In the genomic region with DNA sequence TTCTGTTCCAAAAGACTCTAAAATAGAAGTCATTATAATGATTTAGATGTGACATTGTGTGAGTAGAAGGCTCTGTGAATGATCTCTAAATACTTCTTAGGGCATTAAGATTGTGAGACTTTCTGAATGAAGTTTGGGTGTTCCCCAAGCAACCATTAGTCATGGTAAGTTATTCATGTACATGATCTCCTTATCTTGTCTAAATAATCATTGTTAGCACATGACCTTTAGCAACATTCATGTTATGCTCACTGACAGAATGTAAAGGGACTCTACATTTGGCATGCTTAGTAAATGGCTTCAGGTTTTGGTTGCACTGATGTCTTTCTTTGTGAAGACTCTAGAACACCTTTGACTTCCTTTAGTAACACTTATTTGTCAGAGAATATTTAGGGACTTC, we compare ENCODE assay signal across 18 cellular contexts.
A peak's percentile ranks its signal among the peaks of the same experiment; 100 is the strongest.
DNase-seq lines count a peak whose midpoint lies in the region; ATAC-seq and TF ChIP-seq lines count a peak whose summit lies in the region.
"Had no signal": no experiment of that assay in that cellular context is flagged by ENCODE, and none has a peak within 500 bp of the region (broad histone marks: within the 10 kb centered on the region; RNA-seq: fewer than 3 reads in every experiment).

No MANE protein-coding gene starts in this region.

- no peak overlapping the region for H3K9ac ChIP-seq in fibroblast of lung (ENCODE audit: insufficient read depth, low read length)

- TF ChIP-seq CTCF in RWPE1 (conservative IDR thresholded peaks at IDR 0.05; ENCODE audit: low read depth) = no peak
- TF ChIP-seq CTCF in fibroblast of lung (conservative IDR thresholded peaks at IDR 0.05 in 1 of 2, IDR thresholded peaks at IDR 0.05 in 1 of 2; ENCODE audit: low read depth in 1 of 2, low read length in 2 of 2) = no peak
- TF ChIP-seq CTCF in dorsolateral prefrontal cortex (IDR thresholded peaks at IDR 0.05 in 54 of 56, conservative IDR thresholded peaks at IDR 0.05 in 2 of 56; ENCODE audit: low read depth in 1 of 56, partially characterized antibody in 56 of 56) = no peak

- H3K27me3 Mint-ChIP-seq in activated T-cell treated with anti-CD3 and anti-CD28 coated beads, Interleukin-2, amount 50 U/mL, for 72 hours (ENCODE audit: low read depth) = no peaks in the 10 kb centered on the region
- no peaks in the 10 kb centered on the region for H3K27me3 Mint-ChIP-seq in activated T-cell treated with anti-CD3 and anti-CD28 coated beads, Interleukin-2, amount 50 U/mL, for 24 hours
- H3K27me3 Mint-ChIP-seq in activated naive CD4-positive, alpha-beta T cell treated with anti-CD3 and anti-CD28 coated beads, Interleukin-2, amount 10 ng/mL, durations not matched to agents 7 days and 5 days = no peaks in the 10 kb centered on the region

- intact Hi-C loops in dorsolateral prefrontal cortex (cut with DNase I) = no loop called here

- H3K4me1 ChIP-seq in fibroblast of lung (ENCODE audit: control insufficient read depth, extremely low read depth, insufficient read depth, low read length) = no peaks in the 10 kb centered on the region

- H3K27ac ChIP-seq in RWPE1 (no peak overlapping the region), fibroblast of lung (ENCODE audit: insufficient read depth, low read length) (no peak overlapping the region), dorsolateral prefrontal cortex (no peak overlapping the region)
- H3K27ac ChIP-seq: 22Rv1 had no signal

- H3K4me2 ChIP-seq in fibroblast of lung (ENCODE audit: extremely low read depth, insufficient read depth, low read length) = no peak overlapping the region

- H3K79me2 ChIP-seq in fibroblast of lung (ENCODE audit: control insufficient read depth, insufficient read depth, low read length) = no peaks in the 10 kb centered on the region

- H3K4me3 ChIP-seq in fibroblast of lung (replicated peaks in 1 of 4; ENCODE audit: control extremely low read depth in 1 of 4, insufficient read depth in 1 of 4, low read depth in 3 of 4, low read length in 4 of 4) (no peak overlapping the region), dorsolateral prefrontal cortex (no peak overlapping the region)

- POLR2A ChIA-PET in RWPE1 (lab: Yijun Ruan, JAX; ENCODE audit: low non-redundant PET) = no interaction called here

- H3K36me3 Mint-ChIP-seq in activated T-cell treated with anti-CD3 and anti-CD28 coated beads, Interleukin-2, amount 50 U/mL, for 72 hours (ENCODE audit: insufficient read depth in 2 of 2) = no peaks in the 10 kb centered on the region
- H3K36me3 Mint-ChIP-seq in activated T-cell treated with anti-CD3 and anti-CD28 coated beads, Interleukin-2, amount 50 U/mL, for 24 hours (ENCODE audit: low read depth) = no peaks in the 10 kb centered on the region
- H3K36me3 Mint-ChIP-seq in activated naive CD4-positive, alpha-beta T cell treated with anti-CD3 and anti-CD28 coated beads, Interleukin-2, amount 10 ng/mL, durations not matched to agents 7 days and 5 days = no peaks in the 10 kb centered on the region

- H4K20me1 ChIP-seq in fibroblast of lung (ENCODE audit: control insufficient read depth, extremely low read depth, insufficient read depth, low read length) = no peaks in the 10 kb centered on the region

- H3K9me3 ChIP-seq in fibroblast of lung (ENCODE audit: control insufficient read depth, insufficient read depth, low read depth, low read length) = no peaks in the 10 kb centered on the region

- H3K36me3 ChIP-seq in fibroblast of lung (ENCODE audit: control insufficient read depth, insufficient read depth, low read length) = no peaks in the 10 kb centered on the region

- H3K27me3 ChIP-seq in fibroblast of lung (ENCODE audit: control insufficient read depth, insufficient read depth, low read length) = no peaks in the 10 kb centered on the region
- no peaks in the 10 kb centered on the region for H3K27me3 ChIP-seq in dorsolateral prefrontal cortex

- ATAC-seq in activated T-cell treated with anti-CD3 and anti-CD28 coated beads, Interleukin-2, amount 50 U/mL, for 72 hours (replicated peaks in 1 of 2) = peak; percentile 36 to 60
- no peak for ATAC-seq in HG02938 (IDR thresholded peaks at IDR 0.05; ENCODE audit: unreplicated experiment)
- ATAC-seq: Panc1 had no signal

- no peak overlapping the region for H3K4me3 Mint-ChIP-seq in activated T-cell treated with anti-CD3 and anti-CD28 coated beads, Interleukin-2, amount 50 U/mL, for 72 hours
- no peak overlapping the region for H3K4me3 Mint-ChIP-seq in activated T-cell treated with anti-CD3 and anti-CD28 coated beads, Interleukin-2, amount 50 U/mL, for 24 hours
- no peak overlapping the region for H3K4me3 Mint-ChIP-seq in activated naive CD4-positive, alpha-beta T cell treated with anti-CD3 and anti-CD28 coated beads, Interleukin-2, amount 10 ng/mL, durations not matched to agents 7 days and 5 days

- no peak overlapping the region for H2AFZ ChIP-seq in fibroblast of lung (ENCODE audit: low read length)

- CTCF ChIA-PET in RWPE1 (lab: Yijun Ruan, JAX) = no interaction called here
- CTCF ChIA-PET in activated naive CD4-positive, alpha-beta T cell treated with anti-CD3 and anti-CD28 coated beads, Interleukin-2, amount 10 ng/mL, durations not matched to agents 7 days and 5 days (lab: Charles Lee) = no interaction called here

- no peak for DNase-seq in activated T-cell treated with anti-CD3 and anti-CD28 coated beads, Interleukin-2, amount 50 U/mL, for 72 hours
- no peak for DNase-seq in activated T-cell treated with anti-CD3 and anti-CD28 coated beads, Interleukin-2, amount 50 U/mL, for 24 hours
- DNase-seq in RWPE1 (ENCODE audit: low spot score) = peak; percentile 7
- peak; percentile 26 to 28 for DNase-seq in fibroblast of lung (ENCODE audit: low read depth in 2 of 2)
- DNase-seq in dorsolateral prefrontal cortex = no peak
- DNase-seq in glomerular visceral epithelial cell (ENCODE audit: extremely low spot score) = no peak
- no peak for DNase-seq in activated naive CD4-positive, alpha-beta T cell treated with anti-CD3 and anti-CD28 coated beads, Interleukin-2, amount 10 ng/mL, durations not matched to agents 7 days and 5 days
- DNase-seq: C1 segment of cervical spinal cord, MM.1S, NCI-H1105 treated with DMSO at 0.1 percent for 48 hours, NCI-H187, NCI-H2171, NCI-H446 treated with DMSO at 0.1 percent for 48 hours, NCI-H82, SIG-M5 had no signal

- no peaks in the 10 kb centered on the region for H3K9me3 Mint-ChIP-seq in activated T-cell treated with anti-CD3 and anti-CD28 coated beads, Interleukin-2, amount 50 U/mL, for 72 hours
- H3K9me3 Mint-ChIP-seq in activated T-cell treated with anti-CD3 and anti-CD28 coated beads, Interleukin-2, amount 50 U/mL, for 24 hours = no peaks in the 10 kb centered on the region
- no peaks in the 10 kb centered on the region for H3K9me3 Mint-ChIP-seq in activated naive CD4-positive, alpha-beta T cell treated with anti-CD3 and anti-CD28 coated beads, Interleukin-2, amount 10 ng/mL, durations not matched to agents 7 days and 5 days

- no peak overlapping the region for H3K27ac Mint-ChIP-seq in activated T-cell treated with anti-CD3 and anti-CD28 coated beads, Interleukin-2, amount 50 U/mL, for 72 hours
- H3K27ac Mint-ChIP-seq in activated T-cell treated with anti-CD3 and anti-CD28 coated beads, Interleukin-2, amount 50 U/mL, for 24 hours = no peak overlapping the region
- H3K27ac Mint-ChIP-seq in activated naive CD4-positive, alpha-beta T cell treated with anti-CD3 and anti-CD28 coated beads, Interleukin-2, amount 10 ng/mL, durations not matched to agents 7 days and 5 days = no peak overlapping the region

- H3K4me1 Mint-ChIP-seq in activated T-cell treated with anti-CD3 and anti-CD28 coated beads, Interleukin-2, amount 50 U/mL, for 72 hours (ENCODE audit: low read depth) = no peaks in the 10 kb centered on the region
- H3K4me1 Mint-ChIP-seq in activated T-cell treated with anti-CD3 and anti-CD28 coated beads, Interleukin-2, amount 50 U/mL, for 24 hours (ENCODE audit: low read depth) = no peaks in the 10 kb centered on the region
- H3K4me1 Mint-ChIP-seq in activated naive CD4-positive, alpha-beta T cell treated with anti-CD3 and anti-CD28 coated beads, Interleukin-2, amount 10 ng/mL, durations not matched to agents 7 days and 5 days = no peaks in the 10 kb centered on the region

Comparison
In these comparisons a context has a peak if more than half of its experiments do, and no peak if none do; other contexts are left out.
1. DNase-seq: peak in RWPE1 (single experiment) and fibroblast of lung (2 of 2); none in activated T-cell treated with anti-CD3 and anti-CD28 coated beads, Interleukin-2, amount 50 U/mL, for 72 hours (0 of 2), activated T-cell treated with anti-CD3 and anti-CD28 coated beads, Interleukin-2, amount 50 U/mL, for 24 hours (single experiment), dorsolateral prefrontal cortex (0 of 10), glomerular visceral epithelial cell (single experiment) and activated naive CD4-positive, alpha-beta T cell treated with anti-CD3 and anti-CD28 coated beads, Interleukin-2, amount 10 ng/mL, durations not matched to agents 7 days and 5 days (single experiment).